12 cellular contexts compared by ENCODE assay signal in the genomic region with DNA sequence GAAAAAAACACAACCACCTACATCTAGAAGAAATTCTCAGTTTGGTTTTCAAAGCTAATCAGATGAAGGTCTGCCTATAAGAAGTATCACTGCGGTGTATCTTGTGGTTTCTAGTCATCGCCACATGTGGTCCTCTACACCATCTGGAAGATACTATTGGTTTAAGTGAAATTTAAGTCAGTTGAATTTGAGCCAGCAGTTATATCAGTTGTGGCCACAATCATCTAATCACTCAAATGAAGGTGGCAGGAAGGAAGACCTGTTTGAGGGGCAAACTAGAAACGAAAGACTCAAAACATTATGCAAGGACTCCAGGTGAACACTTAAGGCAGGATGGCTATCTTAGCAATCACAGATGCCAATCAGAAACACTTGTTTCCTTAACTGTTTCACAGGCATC. TPM values are rescaled to one million over a fixed set of nuclear protein-coding genes. Genes with fewer than 3 reads are reported as not detected.
DNase-seq lines count a peak whose midpoint lies in the region; ATAC-seq, FAIRE-seq and TF ChIP-seq lines count a peak whose summit lies in the region.
"Had no signal": no experiment of that assay in that cellular context is flagged by ENCODE, and none has a peak within 500 bp of the region (broad histone marks: within the 10 kb centered on the region; RNA-seq: fewer than 3 reads in every experiment).

No MANE protein-coding gene starts in this region.

- WGBS in small intestine, 3 donors, result 69 to 78% (median 72%) methylated on average over 3 of the region's 3 CpGs

- no peaks in the 10 kb centered on the region for H3K9me3 Mint-ChIP-seq in activated CD4-positive, alpha-beta memory T cell treated with anti-CD3 and anti-CD28 coated beads, Interleukin-2, amount 10 ng/mL, durations not matched to agents 7 days and 5 days

- H3K36me3 ChIP-seq in small intestine (ENCODE audit: control insufficient read depth in 2 of 2, insufficient read depth in 2 of 2, low read length in 2 of 2), result no peaks in the 10 kb centered on the region
- H3K36me3 ChIP-seq: cardiac muscle cell had no signal

- POLR2A ChIA-PET in GM10248 (lab: Yijun Ruan, JAX), result no interaction called here
- POLR2A ChIA-PET in activated CD4-positive, alpha-beta memory T cell treated with anti-CD3 and anti-CD28 coated beads, Interleukin-2, amount 10 ng/mL, durations not matched to agents 7 days and 5 days (lab: Charles Lee), result no interaction called here

- no peak overlapping the region for H3K4me3 ChIP-seq in small intestine (ENCODE audit: low read depth in 1 of 2, low read length in 2 of 2)
- H3K4me3 ChIP-seq: cardiac muscle cell, gastrocnemius medialis, tibial nerve had no signal

- no peak overlapping the region for H3K27ac Mint-ChIP-seq in activated CD4-positive, alpha-beta memory T cell treated with anti-CD3 and anti-CD28 coated beads, Interleukin-2, amount 10 ng/mL, durations not matched to agents 7 days and 5 days

- CTCF ChIA-PET in GM10248 (lab: Yijun Ruan, JAX), result interaction anchor here (1.0 to 1.2 kb wide), 3 partner anchors 10 to 15 kb away, joined by 3 read pairs; no protein-coding TSS in a partner anchor
- CTCF ChIA-PET in activated CD4-positive, alpha-beta memory T cell treated with anti-CD3 and anti-CD28 coated beads, Interleukin-2, amount 10 ng/mL, durations not matched to agents 7 days and 5 days (lab: Charles Lee), result no interaction called here

- no peaks in the 10 kb centered on the region for H3K27me3 ChIP-seq in small intestine (ENCODE audit: control insufficient read depth in 2 of 2, insufficient read depth in 2 of 2, low read length in 2 of 2)
- H3K27me3 ChIP-seq: cardiac muscle cell, gastrocnemius medialis, tibial nerve had no signal

- H3K9me3 ChIP-seq in small intestine (ENCODE audit: control insufficient read depth, low read depth), result no peaks in the 10 kb centered on the region
- H3K9me3 ChIP-seq: gastrocnemius medialis, tibial nerve had no signal

- DNase-seq in GM10248 (ENCODE audit: extremely low spot score), result peak; percentile 20
- DNase-seq in activated CD4-positive, alpha-beta memory T cell treated with anti-CD3 and anti-CD28 coated beads, Interleukin-2, amount 10 ng/mL, durations not matched to agents 7 days and 5 days, result peak; percentile 27
- no peak for DNase-seq in NCI-H2196 (lab: John Stamatoyannopoulos, UW; ENCODE audit: unreplicated experiment)
- no peak for DNase-seq in T-helper 9 cell
- DNase-seq in small intestine, result no peak
- DNase-seq: activated CD4-positive, CD25-positive, alpha-beta regulatory T cell treated with anti-CD3 and anti-CD28 coated beads, Interleukin-2, amount 50 U/mL, for 72 hours; gastrocnemius medialis had no signal

- no peak for TF ChIP-seq CTCF in GM10248 (IDR thresholded peaks at IDR 0.05; ENCODE audit: control extremely low read depth, extremely low read depth, low read depth, missing control alignments)

- H3K4me1 Mint-ChIP-seq in activated CD4-positive, alpha-beta memory T cell treated with anti-CD3 and anti-CD28 coated beads, Interleukin-2, amount 10 ng/mL, durations not matched to agents 7 days and 5 days, result peaks cover 11% of the 10 kb centered on the region

- ATAC-seq in GM19035 (IDR thresholded peaks at IDR 0.05; ENCODE audit: unreplicated experiment) (peak; percentile 55), HG02943 (IDR thresholded peaks at IDR 0.05; ENCODE audit: low read depth, unreplicated experiment) (peak; percentile 75), HG03175 (IDR thresholded peaks at IDR 0.05; ENCODE audit: unreplicated experiment) (no peak)
- ATAC-seq: gastrocnemius medialis had no signal

- no peak overlapping the region for H3K27ac ChIP-seq in small intestine (ENCODE audit: low read depth in 1 of 2, low read length in 1 of 2)
- H3K27ac ChIP-seq: cardiac muscle cell, gastrocnemius medialis, tibial nerve had no signal

- H3K4me1 ChIP-seq in small intestine (ENCODE audit: control insufficient read depth in 2 of 2, insufficient read depth in 1 of 2, low read depth in 1 of 2, low read length in 1 of 2), result no peaks in the 10 kb centered on the region
- H3K4me1 ChIP-seq: gastrocnemius medialis, tibial nerve had no signal

- peaks cover 76% of the 10 kb centered on the region for H3K27me3 Mint-ChIP-seq in activated CD4-positive, alpha-beta memory T cell treated with anti-CD3 and anti-CD28 coated beads, Interleukin-2, amount 10 ng/mL, durations not matched to agents 7 days and 5 days

- H3K36me3 Mint-ChIP-seq in activated CD4-positive, alpha-beta memory T cell treated with anti-CD3 and anti-CD28 coated beads, Interleukin-2, amount 10 ng/mL, durations not matched to agents 7 days and 5 days (ENCODE audit: low read depth), result no peaks in the 10 kb centered on the region

- FAIRE-seq in small intestine (lab: Jason Lieb, UNC), result no peak

- H3K4me3 Mint-ChIP-seq in activated CD4-positive, alpha-beta memory T cell treated with anti-CD3 and anti-CD28 coated beads, Interleukin-2, amount 10 ng/mL, durations not matched to agents 7 days and 5 days, result no peak overlapping the region

RNA-seq across cellular contexts. Expression of a gene that starts 48.7 kb away (rescaled TPM):
- 1 to 10 TPM; 2.5 to 3.3 TPM for total RNA-seq in activated CD4-positive, alpha-beta memory T cell treated with anti-CD3 and anti-CD28 coated beads, Interleukin-2, amount 10 ng/mL, durations not matched to agents 7 days and 5 days
- 1 to 10 TPM in 2 of 3 donors, under 1 TPM in 1; 0.45 to 4.3 (median 2.2) TPM for polyA plus RNA-seq in small intestine

Comparison
In these comparisons a context has a peak if more than half of its experiments do, and no peak if none do; other contexts are left out.
1. DNase-seq: peak in GM10248 (single experiment) and activated CD4-positive, alpha-beta memory T cell treated with anti-CD3 and anti-CD28 coated beads, Interleukin-2, amount 10 ng/mL, durations not matched to agents 7 days and 5 days (single experiment); none in NCI-H2196 (single experiment), T-helper 9 cell (single experiment) and small intestine (single experiment).